Comparison of ENCODE assay signal across 8 cellular contexts in the genomic region with DNA sequence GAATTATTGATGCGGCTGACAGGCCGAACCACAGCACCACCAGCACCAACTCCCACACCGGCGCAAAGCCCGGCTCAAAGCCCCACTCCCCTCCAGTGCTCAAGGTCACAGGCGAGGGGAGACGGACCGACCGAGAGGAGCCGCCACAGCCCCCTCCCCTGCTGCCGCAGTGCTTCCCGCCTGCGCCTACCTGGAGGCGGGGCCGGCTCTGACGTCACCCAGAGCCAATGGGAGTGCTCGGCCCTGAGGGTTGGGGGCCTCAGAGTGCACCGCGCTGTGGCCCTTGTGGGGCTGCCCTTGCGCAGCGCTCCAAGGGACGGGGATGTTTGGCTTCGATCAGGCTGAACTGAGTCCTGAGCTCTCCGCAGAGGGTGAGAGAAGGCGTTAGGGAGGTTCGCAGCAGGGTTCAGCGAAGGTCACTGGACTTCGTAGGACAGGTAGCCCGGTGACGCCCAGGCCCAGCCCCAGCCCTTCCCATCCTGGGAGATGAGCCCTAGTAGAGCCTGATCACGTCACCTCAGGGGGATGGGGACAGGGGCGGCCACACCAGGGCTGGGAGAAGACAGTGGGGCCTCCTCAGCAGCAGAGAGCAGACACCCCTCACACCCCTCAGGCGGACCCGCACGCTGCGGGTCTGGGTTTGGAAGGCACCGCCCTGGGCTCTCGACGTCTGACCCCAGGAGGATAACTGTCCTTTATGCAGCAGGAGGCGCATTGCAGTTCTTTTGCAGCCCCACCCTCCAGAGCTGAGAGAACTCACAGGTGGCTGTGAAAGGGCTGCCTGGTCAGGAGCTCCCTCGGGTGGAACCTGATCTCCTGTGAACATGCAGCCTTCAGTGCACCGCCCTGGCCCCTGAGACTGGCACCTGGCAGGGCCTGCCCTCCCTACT. TPM values are rescaled to one million over a fixed set of nuclear protein-coding genes. Genes with fewer than 3 reads are reported as not detected.
A peak's percentile ranks its signal among the peaks of the same experiment; 100 is the strongest.
DNase-seq lines count a peak whose midpoint lies in the region; ATAC-seq, FAIRE-seq and TF ChIP-seq lines count a peak whose summit lies in the region.

No MANE protein-coding gene starts in this region.

- 38% methylated on average over 6 of the region's 42 CpGs; no CpG with 5 or more reads in 1 of the 2 experiments for WGBS in IMR-90 (ENCODE audit: extremely low coverage in 2 of 2, insufficient read length in 1 of 2), 2 experiments
- WGBS in mesendoderm (ENCODE audit: extremely low coverage, insufficient coverage, low lambda C conversion rate): no CpG with 5 or more reads among the region's 42 CpGs

- 0 out of 4 replicates have a peak, but pooled peaks cover 0 to 7% of the 10 kb centered on the region in 2 experiments for H3K79me1 ChIP-seq in IMR-90 (ENCODE audit: low read depth in 1 of 2, low read length in 2 of 2)
- H3K79me1 ChIP-seq in mesendoderm (ENCODE audit: low read length): no peaks in the 10 kb centered on the region

- H3K23ac ChIP-seq in IMR-90 (ENCODE audit: low read depth, low read length) (no peak overlapping the region), mesendoderm (ENCODE audit: low read length) (no peak overlapping the region)

- H2BK5ac ChIP-seq in IMR-90 (ENCODE audit: low read depth, low read length, poor library complexity, severe bottlenecking) (no peak overlapping the region), mesendoderm (ENCODE audit: low read length) (no peak overlapping the region)

- H3K4ac ChIP-seq in IMR-90 (ENCODE audit: low read depth, low read length) (no peak overlapping the region), mesendoderm (ENCODE audit: low read depth, low read length) (no peak overlapping the region)

- FAIRE-seq in urothelium cell line (lab: Jason Lieb, UNC): no peak

- no peak for DNase-seq in IMR-90
- DNase-seq in activated B cell treated with CpG ODN at 0.5 μM for 24 hours: peak; percentile 41
- peak; percentile 91 for DNase-seq in mesendoderm
- DNase-seq in NOMO-1 (lab: John Stamatoyannopoulos, UW; ENCODE audit: unreplicated experiment in 2 of 2): no peak
- DNase-seq in urothelium cell line (ENCODE audit: low spot score): no peak

- H4K8ac ChIP-seq in IMR-90 (ENCODE audit: low read depth in 2 of 2, low read length in 2 of 2): peak overlapping the region in 1 of 2 experiments; percentile 47; a peak in 2 of 4 replicates
- H4K8ac ChIP-seq in mesendoderm (ENCODE audit: low read depth, low read length): no peak overlapping the region

- H2AK9ac ChIP-seq in IMR-90 (replicated peaks; ENCODE audit: low read depth, low read length, poor library complexity): peak overlapping the region; percentile 85

- no TSS peak for BruUV-seq in IMR-90 (replicated peaks; lab: Mats Ljungman, UMichigan)

- H3K27me3 ChIP-seq in IMR-90 (ENCODE audit: control insufficient read depth, insufficient read depth, low read length) (no peaks in the 10 kb centered on the region; the same call in 1 of the 2 replicates), duodenal mucosa (ENCODE audit: control insufficient read depth in 1 of 2, insufficient read depth in 2 of 2, low read length in 2 of 2) (peaks cover 34 to 35% of the 10 kb centered on the region in 2 donors), mesendoderm (ENCODE audit: insufficient read depth, low read length, poor library complexity) (no peaks in the 10 kb centered on the region)

- POLR2A ChIA-PET in IMR-90 (lab: Charles Lee; ENCODE audit: unreplicated experiment) (no interaction called here), activated B cell treated with CpG ODN at 0.5 μM for 24 hours (lab: Charles Lee) (no interaction called here)

- no peak overlapping the region for H4K91ac ChIP-seq in IMR-90 (ENCODE audit: insufficient read depth, low read depth, low read length)

- H3K4me2 ChIP-seq in IMR-90 (ENCODE audit: low read depth, low read length) (peak overlapping the region; percentile 79), mesendoderm (ENCODE audit: low read length) (peak overlapping the region; percentile 85)

- no peak overlapping the region for H2AK5ac ChIP-seq in IMR-90 (ENCODE audit: low read depth, low read length)
- no peak overlapping the region for H2AK5ac ChIP-seq in mesendoderm (ENCODE audit: low read length)

- H3K9me1 ChIP-seq in IMR-90 (ENCODE audit: insufficient read depth, low read length): 0 out of 2 replicates have a peak, but pooled peaks cover 4% of the 10 kb centered on the region

- no peak overlapping the region for H3K27ac Mint-ChIP-seq in activated B cell treated with CpG ODN at 0.5 μM for 24 hours
- peak overlapping the region; percentile 31 for H3K27ac Mint-ChIP-seq in stimulated activated naive CD8-positive, alpha-beta T cell treated with anti-CD3 and anti-CD28 coated beads, Interleukin-15, Interleukin-2, amounts not matched to agents 100 ng/mL and 50 ng/mL, for 24 hours

- peak overlapping the region; percentile 81 for H3K4me3 Mint-ChIP-seq in activated B cell treated with CpG ODN at 0.5 μM for 24 hours
- H3K4me3 Mint-ChIP-seq in stimulated activated naive CD8-positive, alpha-beta T cell treated with anti-CD3 and anti-CD28 coated beads, Interleukin-15, Interleukin-2, amounts not matched to agents 100 ng/mL and 50 ng/mL, for 24 hours: peak overlapping the region; percentile 73

- no peaks in the 10 kb centered on the region for H4K20me1 ChIP-seq in IMR-90 (ENCODE audit: insufficient read depth, low read length)

- H3K9me3 Mint-ChIP-seq in activated B cell treated with CpG ODN at 0.5 μM for 24 hours: no peaks in the 10 kb centered on the region
- H3K9me3 Mint-ChIP-seq in stimulated activated naive CD8-positive, alpha-beta T cell treated with anti-CD3 and anti-CD28 coated beads, Interleukin-15, Interleukin-2, amounts not matched to agents 100 ng/mL and 50 ng/mL, for 24 hours: no peaks in the 10 kb centered on the region

- peaks cover 14% of the 10 kb centered on the region for H3K27me3 Mint-ChIP-seq in activated B cell treated with CpG ODN at 0.5 μM for 24 hours
- peaks cover 18% of the 10 kb centered on the region for H3K27me3 Mint-ChIP-seq in stimulated activated naive CD8-positive, alpha-beta T cell treated with anti-CD3 and anti-CD28 coated beads, Interleukin-15, Interleukin-2, amounts not matched to agents 100 ng/mL and 50 ng/mL, for 24 hours

- intact Hi-C loops in IMR-90 (cut with micrococcal nuclease): no loop called here
- intact Hi-C loops in activated B cell treated with CpG ODN at 0.5 μM for 24 hours (cut with micrococcal nuclease): no loop called here

- H2BK15ac ChIP-seq in IMR-90 (ENCODE audit: low read depth, low read length) (no peak overlapping the region), mesendoderm (replicated peaks; ENCODE audit: low read depth) (no peak overlapping the region)

- H4K5ac ChIP-seq in IMR-90 (ENCODE audit: low read depth, low read length) (no peak overlapping the region), mesendoderm (ENCODE audit: low read length) (no peak overlapping the region)

- dilution Hi-C loops in IMR-90 (cut with HindIII; ENCODE audit: low sequenced_read_pairs, unreplicated experiment): no loop called here

- H3K4me1 ChIP-seq in IMR-90 (ENCODE audit: control insufficient read depth, insufficient read depth, low read length) (peaks cover 6% of the 10 kb centered on the region; the same call in 1 of the 2 replicates), duodenal mucosa (ENCODE audit: control insufficient read depth in 1 of 2, insufficient read depth in 2 of 2, low read length in 2 of 2) (peaks cover 16 to 17% of the 10 kb centered on the region in 2 donors), mesendoderm (ENCODE audit: control insufficient read depth, low read depth, low read length) (no peaks in the 10 kb centered on the region)

- H3K27ac ChIP-seq in IMR-90 (ENCODE audit: insufficient read depth, low read length): no peak overlapping the region
- no peak overlapping the region for H3K27ac ChIP-seq in duodenal mucosa (ENCODE audit: low read depth, low read length)
- no peak overlapping the region for H3K27ac ChIP-seq in mesendoderm (ENCODE audit: low read depth, low read length)

- peak overlapping the region; percentile 88 for H2AFZ ChIP-seq in IMR-90 (replicated peaks; ENCODE audit: low read length, poor library complexity)

- H3K18ac ChIP-seq in IMR-90 (ENCODE audit: low read depth, low read length) (no peak overlapping the region), mesendoderm (ENCODE audit: low read length) (no peak overlapping the region)

- H3K4me3 ChIP-seq in IMR-90 (ENCODE audit: insufficient read depth, low read depth, low read length) (peak overlapping the region; percentile 25), duodenal mucosa (ENCODE audit: low read depth in 1 of 2, low read length in 2 of 2) (peak overlapping the region; percentile 55 to 60), mesendoderm (ENCODE audit: low read length) (peak overlapping the region; percentile 51)

- ATAC-seq in IMR-90 (ENCODE audit: low read depth): no peak
- ATAC-seq in activated B cell treated with CpG ODN at 0.5 μM for 24 hours (ENCODE audit: low read depth): peak; percentile 43
- ATAC-seq in GM19397 (IDR thresholded peaks at IDR 0.05; ENCODE audit: unreplicated experiment): no peak

- TF ChIP-seq CTCF in IMR-90 (conservative IDR thresholded peaks at IDR 0.05; ENCODE audit: low read depth, low read length) (no peak), activated B cell treated with CpG ODN at 0.5 μM for 24 hours (IDR thresholded peaks at IDR 0.05) (no peak)

- H3K56ac ChIP-seq in IMR-90 (ENCODE audit: extremely low read depth, insufficient read depth, low read length): no peak overlapping the region
- peak overlapping the region; percentile 85 for H3K56ac ChIP-seq in mesendoderm (ENCODE audit: low read length)

- no peak overlapping the region for H3K9ac ChIP-seq in IMR-90 (ENCODE audit: low read depth, low read length)
- H3K9ac ChIP-seq in duodenal mucosa (ENCODE audit: low read depth in 1 of 2, low read length in 2 of 2): no peak overlapping the region
- H3K9ac ChIP-seq in mesendoderm (ENCODE audit: low read length): peak overlapping the region; percentile 74

- H3K36me3 Mint-ChIP-seq in activated B cell treated with CpG ODN at 0.5 μM for 24 hours (ENCODE audit: low read depth): no peaks in the 10 kb centered on the region
- no peaks in the 10 kb centered on the region for H3K36me3 Mint-ChIP-seq in stimulated activated naive CD8-positive, alpha-beta T cell treated with anti-CD3 and anti-CD28 coated beads, Interleukin-15, Interleukin-2, amounts not matched to agents 100 ng/mL and 50 ng/mL, for 24 hours (ENCODE audit: low read depth)

- CTCF ChIA-PET in IMR-90 (lab: Yijun Ruan, JAX) (interaction anchor here (1.1 kb wide), 1 partner anchor 14 kb away, joined by 3 read pairs; no protein-coding TSS in a partner anchor), activated B cell treated with CpG ODN at 0.5 μM for 24 hours (lab: Charles Lee) (interaction anchor here (1.0 to 1.8 kb wide), 3 partner anchors 11 to 255 kb away, joined by 3 to 5 read pairs (median 3); no protein-coding TSS in a partner anchor)

- H3K79me2 ChIP-seq in mesendoderm (ENCODE audit: control insufficient read depth, insufficient read depth, low read length): no peaks in the 10 kb centered on the region

- no peak overlapping the region for H2BK20ac ChIP-seq in IMR-90 (ENCODE audit: low read depth, low read length)

- H2BK120ac ChIP-seq in IMR-90 (ENCODE audit: low read depth, low read length) (no peak overlapping the region), mesendoderm (ENCODE audit: low read depth, low read length) (no peak overlapping the region)

- in situ Hi-C loops in IMR-90 (cut with MboI; ENCODE audit: low sequenced_read_pairs): no loop called here

- no peak overlapping the region for H3K14ac ChIP-seq in IMR-90 (replicated peaks; ENCODE audit: low read depth, low read length)

- no peak for TF ChIP-seq POLR2A in IMR-90 (IDR thresholded peaks at IDR 0.05; ENCODE audit: low read depth, low read length)

- 0 out of 2 replicates have a peak, but pooled peaks cover 3% of the 10 kb centered on the region for H3K36me3 ChIP-seq in IMR-90 (ENCODE audit: control insufficient read depth, insufficient read depth, low read length)
- H3K36me3 ChIP-seq in duodenal mucosa (ENCODE audit: control insufficient read depth in 1 of 2, insufficient read depth in 2 of 2, low read length in 2 of 2): no peaks in the 10 kb centered on the region
- no peaks in the 10 kb centered on the region for H3K36me3 ChIP-seq in mesendoderm (ENCODE audit: control insufficient read depth, insufficient read depth, low read length)

- TF ChIP-seq RAD21 in IMR-90 (IDR thresholded peaks at IDR 0.05; ENCODE audit: low read length): no peak

- H3K4me1 Mint-ChIP-seq in activated B cell treated with CpG ODN at 0.5 μM for 24 hours: peaks cover 25% of the 10 kb centered on the region
- H3K4me1 Mint-ChIP-seq in stimulated activated naive CD8-positive, alpha-beta T cell treated with anti-CD3 and anti-CD28 coated beads, Interleukin-15, Interleukin-2, amounts not matched to agents 100 ng/mL and 50 ng/mL, for 24 hours (ENCODE audit: low read depth): peaks cover 10% of the 10 kb centered on the region

- H3K9me3 ChIP-seq in IMR-90 (ENCODE audit: control insufficient read depth, insufficient read depth, low read length) (no peaks in the 10 kb centered on the region), duodenal mucosa (ENCODE audit: control insufficient read depth in 1 of 2, low read length in 2 of 2) (no peaks in the 10 kb centered on the region)

RNA-seq across cellular contexts. Expression of gene NDRG4, which starts 1.5 kb away (rescaled TPM):
- total RNA-seq in IMR-90 (2012; rRNA removed): 9.7 and 10.9 TPM in 2 replicates
- polyA plus RNA-seq in IMR-90 (2012; rRNA removed): 23.5 and 26.5 TPM in 2 replicates
- polyA plus RNA-seq in IMR-90 (2012; cell fraction: cytosol; rRNA removed): 14.3 and 22.8 TPM in 2 replicates
- polyA plus RNA-seq in IMR-90 (2012; cell fraction: nucleus; rRNA removed; ENCODE audit: low replicate concordance): 73.2 and 140 TPM in 2 replicates
- total RNA-seq in activated B cell treated with CpG ODN at 0.5 μM for 24 hours: 1.8 and 2.0 TPM in 2 replicates
- 7.2 TPM for polyA plus RNA-seq in mesendoderm (2013, experiment 1 of 2)
- 7.0 TPM for polyA plus RNA-seq in mesendoderm (2013, experiment 2 of 2)

RNA-seq across cellular contexts. Expression of gene SETD6, which starts 13.8 kb away (rescaled TPM):
- total RNA-seq in IMR-90 (2012; rRNA removed) (3.2 and 3.3 TPM in 2 replicates), activated B cell treated with CpG ODN at 0.5 μM for 24 hours (25.6 and 31.1 TPM in 2 replicates)
- polyA plus RNA-seq in IMR-90 (2012; rRNA removed): 5.2 and 6.4 TPM in 2 replicates
- polyA plus RNA-seq in IMR-90 (2012; cell fraction: cytosol; rRNA removed): 5.8 and 11.1 TPM in 2 replicates
- polyA plus RNA-seq in IMR-90 (2012; cell fraction: nucleus; rRNA removed; ENCODE audit: low replicate concordance): 29.2 and 50.2 TPM in 2 replicates
- polyA plus RNA-seq in mesendoderm (2013, experiment 1 of 2): 24.0 TPM
- polyA plus RNA-seq in mesendoderm (2013, experiment 2 of 2): 25.0 TPM

Comparison
In these comparisons a context has a peak if more than half of its experiments do, and no peak if none do; other contexts are left out.
1. DNase-seq: peak in activated B cell treated with CpG ODN at 0.5 μM for 24 hours (single experiment) and mesendoderm (single experiment); none in IMR-90 (single experiment), NOMO-1 (0 of 2) and urothelium cell line (single experiment).
2. Peak in every context shown above with its lines, with median percentiles within 50 percentile points of each other: H3K4me3 ChIP-seq.